ENCODE assay signal across 19 cellular contexts in genomic region chr7:113307147-113307546, GRCh38.
DNase-seq lines count a peak whose midpoint lies in the region; ATAC-seq, FAIRE-seq and TF ChIP-seq lines count a peak whose summit lies in the region.
"Had no signal": no experiment of that assay in that cellular context is flagged by ENCODE, and none has a peak within 500 bp of the region (broad histone marks: within the 10 kb centered on the region; RNA-seq: fewer than 3 reads in every experiment).

No MANE protein-coding gene starts in this region.

- H3K36me3 ChIP-seq in bronchial epithelial cell (ENCODE audit: control insufficient read depth, insufficient read depth, low read length): no peaks in the 10 kb centered on the region
- H3K36me3 ChIP-seq in gastrocnemius medialis: no peaks in the 10 kb centered on the region
- H3K36me3 ChIP-seq: BLaER1 had no signal

- H3K27me3 ChIP-seq in bronchial epithelial cell (ENCODE audit: control insufficient read depth, insufficient read depth, low read length) (no peaks in the 10 kb centered on the region), gastrocnemius medialis (no peaks in the 10 kb centered on the region)
- H3K27me3 ChIP-seq: BLaER1 had no signal

- peak; percentile 35 for ATAC-seq in stimulated activated naive CD8-positive, alpha-beta T cell treated with anti-CD3 and anti-CD28 coated beads, Interleukin-15, amount 100 ng/mL, for 72 hours
- no peak for ATAC-seq in stimulated activated naive CD8-positive, alpha-beta T cell treated with anti-CD3 and anti-CD28 coated beads, Interleukin-15, Interleukin-2, amounts not matched to agents 100 U/mL and 50 U/mL, for 24 hours
- no peak for ATAC-seq in gastrocnemius medialis
- ATAC-seq: A549, GM23338 had no signal

- TF ChIP-seq CTCF in bronchial epithelial cell (IDR thresholded peaks at IDR 0.05; ENCODE audit: insufficient read depth, low read length, severe bottlenecking) (no peak), gastrocnemius medialis (IDR thresholded peaks at IDR 0.05 in 4 of 5, conservative IDR thresholded peaks at IDR 0.05 in 1 of 5) (no peak)

- H3K4me1 Mint-ChIP-seq in stimulated activated naive CD8-positive, alpha-beta T cell treated with anti-CD3 and anti-CD28 coated beads, Interleukin-15, amount 100 ng/mL, for 72 hours: no peaks in the 10 kb centered on the region
- H3K4me1 Mint-ChIP-seq: CD14-positive monocyte; CD4-positive, alpha-beta memory T cell; GM23338 had no signal

- peaks cover 6 to 19% of the 10 kb centered on the region in 2 donors for H3K9me3 Mint-ChIP-seq in stimulated activated naive CD8-positive, alpha-beta T cell treated with anti-CD3 and anti-CD28 coated beads, Interleukin-15, amount 100 ng/mL, for 72 hours

- H3K4me3 Mint-ChIP-seq in stimulated activated naive CD8-positive, alpha-beta T cell treated with anti-CD3 and anti-CD28 coated beads, Interleukin-15, amount 100 ng/mL, for 72 hours: no peak overlapping the region
- H3K4me3 Mint-ChIP-seq: CD14-positive monocyte, GM23338 had no signal

- H3K27me3 Mint-ChIP-seq in stimulated activated naive CD8-positive, alpha-beta T cell treated with anti-CD3 and anti-CD28 coated beads, Interleukin-15, amount 100 ng/mL, for 72 hours: no peaks in the 10 kb centered on the region
- H3K27me3 Mint-ChIP-seq: CD4-positive, alpha-beta memory T cell had no signal

- H3K27ac ChIP-seq in gastrocnemius medialis: no peak overlapping the region
- H3K27ac ChIP-seq: A549, BLaER1 had no signal

- no peak for FAIRE-seq in bronchial epithelial cell (lab: Jason Lieb, UNC)
- FAIRE-seq: A549, H54, HTR-8/SVneo had no signal

- no peak overlapping the region for H3K27ac Mint-ChIP-seq in stimulated activated naive CD8-positive, alpha-beta T cell treated with anti-CD3 and anti-CD28 coated beads, Interleukin-15, amount 100 ng/mL, for 72 hours
- H3K27ac Mint-ChIP-seq: CD14-positive monocyte; CD4-positive, alpha-beta memory T cell; GM23338 had no signal

- H3K9me3 ChIP-seq in gastrocnemius medialis: no peaks in the 10 kb centered on the region
- H3K9me3 ChIP-seq: A549, BLaER1 had no signal

- intact Hi-C loops in gastrocnemius medialis (cut with DNase I; ENCODE audit: low total_unique reads): no loop called here

- no peak for TF ChIP-seq POLR2A in gastrocnemius medialis (IDR thresholded peaks at IDR 0.05)

- H3K4me3 ChIP-seq in bronchial epithelial cell (ENCODE audit: low read depth, low read length) (no peak overlapping the region), gastrocnemius medialis (no peak overlapping the region)
- H3K4me3 ChIP-seq: A549, BLaER1, GM23338 had no signal

- no peak for DNase-seq in stimulated activated naive CD8-positive, alpha-beta T cell treated with anti-CD3 and anti-CD28 coated beads, Interleukin-15, amount 100 ng/mL, for 72 hours
- no peak for DNase-seq in stimulated activated naive CD8-positive, alpha-beta T cell treated with anti-CD3 and anti-CD28 coated beads, Interleukin-15, Interleukin-2, amounts not matched to agents 100 U/mL and 50 U/mL, for 24 hours
- DNase-seq in bronchial epithelial cell (ENCODE audit: low read depth): peak; percentile 5
- DNase-seq in kidney tubule cell (ENCODE audit: low spot score): peak; percentile 24
- DNase-seq in ACHN: no peak
- no peak for DNase-seq in gastrocnemius medialis
- no peak for DNase-seq in A172 (ENCODE audit: low spot score)
- DNase-seq: CD4-positive, alpha-beta memory T cell; DMS153; DMS79; GDM1; HCEC 1CT; IMR-90 had no signal

- no peaks in the 10 kb centered on the region for H3K4me1 ChIP-seq in gastrocnemius medialis
- H3K4me1 ChIP-seq: A549, BLaER1 had no signal

- in situ Hi-C loops in ACHN (cut with HindIII; ENCODE audit: low pct_ligation_motif_present, low pct_unique_long_range_greater_than_20kb, low sequenced_read_pairs) (no loop called here), gastrocnemius medialis (cut with MboI; ENCODE audit: low sequenced_read_pairs in 4 of 4) (no loop called here)

Comparison
In these comparisons a context has a peak if more than half of its experiments do, and no peak if none do; other contexts are left out.
1. DNase-seq: peak in bronchial epithelial cell (single experiment) and kidney tubule cell (single experiment); none in stimulated activated naive CD8-positive, alpha-beta T cell treated with anti-CD3 and anti-CD28 coated beads, Interleukin-15, amount 100 ng/mL, for 72 hours (0 of 2), stimulated activated naive CD8-positive, alpha-beta T cell treated with anti-CD3 and anti-CD28 coated beads, Interleukin-15, Interleukin-2, amounts not matched to agents 100 U/mL and 50 U/mL, for 24 hours (single experiment), ACHN (single experiment), gastrocnemius medialis (0 of 2) and A172 (single experiment).